In the genomic region with DNA sequence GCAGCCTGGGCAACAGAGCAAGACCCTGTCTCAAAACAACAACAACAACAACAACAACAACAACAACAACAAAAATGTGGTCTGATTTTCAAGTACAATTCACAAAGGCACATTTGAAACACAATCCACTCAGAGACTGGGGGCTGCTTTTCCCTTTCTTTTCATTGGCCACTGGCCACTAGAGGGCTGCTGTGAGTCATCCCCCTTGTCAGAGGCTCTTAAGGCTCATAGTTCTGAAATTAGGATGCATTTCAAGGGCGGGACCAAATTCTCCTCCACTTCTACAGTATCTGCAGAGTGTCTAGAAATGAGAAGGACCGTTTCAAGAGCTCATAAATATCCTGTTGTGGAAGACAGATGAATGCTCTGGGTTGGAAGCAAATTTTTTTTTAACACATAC, we compare ENCODE assay signal across 8 cellular contexts.
DNase-seq lines count a peak whose midpoint lies in the region; ATAC-seq and TF ChIP-seq lines count a peak whose summit lies in the region.

No MANE protein-coding gene starts in this region.

- DNase-seq in EL, result peak; percentile 0
- peak; percentile 92 for DNase-seq in NCI-H187 treated with DMSO at 0.1 percent for 48 hours (lab: John Stamatoyannopoulos, UW)
- DNase-seq in fibroblast of lung (ENCODE audit: low read depth in 2 of 2), result peak; percentile 1 to 50
- DNase-seq in anterior cingulate cortex (lab: John Stamatoyannopoulos, UW), result no peak
- no peak for DNase-seq in AG08395 (ENCODE audit: low spot score)
- DNase-seq in KG1 (lab: John Stamatoyannopoulos, UW), result no peak
- no peak for DNase-seq in lower leg skin (ENCODE audit: low spot score in 2 of 2)

- no peaks in the 10 kb centered on the region for H3K4me1 ChIP-seq in fibroblast of lung (ENCODE audit: control insufficient read depth, extremely low read depth, insufficient read depth, low read length)

- H3K27me3 ChIP-seq in fibroblast of lung (ENCODE audit: control insufficient read depth, insufficient read depth, low read length), result no peaks in the 10 kb centered on the region

- peak; percentile 70 for ATAC-seq in GM21717 (IDR thresholded peaks at IDR 0.05; ENCODE audit: unreplicated experiment)

- H3K36me3 ChIP-seq in fibroblast of lung (ENCODE audit: control insufficient read depth, insufficient read depth, low read length), result no peaks in the 10 kb centered on the region

- H3K9me3 ChIP-seq in fibroblast of lung (ENCODE audit: control insufficient read depth, insufficient read depth, low read depth, low read length), result no peaks in the 10 kb centered on the region

- H3K79me2 ChIP-seq in fibroblast of lung (ENCODE audit: control insufficient read depth, insufficient read depth, low read length), result no peaks in the 10 kb centered on the region

- no peaks in the 10 kb centered on the region for H4K20me1 ChIP-seq in fibroblast of lung (ENCODE audit: control insufficient read depth, extremely low read depth, insufficient read depth, low read length)

- no peak overlapping the region for H3K4me2 ChIP-seq in fibroblast of lung (ENCODE audit: extremely low read depth, insufficient read depth, low read length)

- peak in 1 of 2 donors; percentile 17 for TF ChIP-seq CTCF in fibroblast of lung (conservative IDR thresholded peaks at IDR 0.05 in 1 of 2, IDR thresholded peaks at IDR 0.05 in 1 of 2; ENCODE audit: low read depth in 1 of 2, low read length in 2 of 2)
- no peak for TF ChIP-seq CTCF in lower leg skin (IDR thresholded peaks at IDR 0.05)

- H3K4me3 ChIP-seq in fibroblast of lung (replicated peaks in 1 of 4; ENCODE audit: control extremely low read depth in 1 of 4, insufficient read depth in 1 of 4, low read depth in 3 of 4, low read length in 4 of 4), result no peak overlapping the region
- H3K4me3 ChIP-seq in lower leg skin (ENCODE audit: low read depth, poor library complexity, severe bottlenecking), result no peak overlapping the region

- H2AFZ ChIP-seq in fibroblast of lung (ENCODE audit: low read length), result no peak overlapping the region

- H3K9ac ChIP-seq in fibroblast of lung (ENCODE audit: insufficient read depth, low read length), result no peak overlapping the region

- WGBS in lower leg skin, 2 donors, result 55 to 66% methylated on average over 2 of the region's 2 CpGs

- no peak overlapping the region for H3K27ac ChIP-seq in fibroblast of lung (ENCODE audit: insufficient read depth, low read length)

- TF ChIP-seq POLR2A in lower leg skin (IDR thresholded peaks at IDR 0.05), result no peak

- intact Hi-C loops in lower leg skin (cut with DNase I; ENCODE audit: low total_unique reads), result no loop called here

Comparison
In these comparisons a context has a peak if more than half of its experiments do, and no peak if none do; other contexts are left out.
1. DNase-seq: peak in EL (single experiment), NCI-H187 treated with DMSO at 0.1 percent for 48 hours (single experiment) and fibroblast of lung (2 of 2); none in anterior cingulate cortex (0 of 58), AG08395 (single experiment), KG1 (single experiment) and lower leg skin (0 of 2).